ENCODE assay signal across 8 cellular contexts in the genomic region with DNA sequence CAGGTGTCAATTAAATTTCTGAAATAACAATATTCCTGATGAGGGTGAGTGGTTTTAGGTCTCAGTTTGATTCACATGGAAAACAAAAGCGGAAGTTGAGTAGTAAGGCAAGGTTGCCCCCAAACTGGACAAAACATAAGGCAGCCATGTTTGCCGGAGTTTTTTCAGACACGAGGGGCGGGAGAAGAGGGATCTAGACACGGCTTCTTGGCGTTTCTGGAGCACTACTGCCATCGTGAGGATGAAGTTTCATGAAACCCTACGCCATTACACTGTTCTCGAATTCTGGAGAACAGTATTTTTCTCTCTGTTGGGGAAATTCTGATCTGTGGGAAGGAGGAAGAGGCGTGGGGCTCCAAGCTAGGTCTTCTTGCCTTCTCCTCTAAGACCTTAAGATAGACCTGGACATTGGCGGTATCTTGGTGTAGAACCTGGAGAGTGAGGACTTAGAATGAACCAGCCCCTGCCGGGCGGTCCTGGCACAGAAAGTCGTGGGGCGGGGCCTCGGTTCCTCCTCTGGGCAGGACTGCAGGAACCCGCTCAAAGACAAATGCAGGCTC.
DNase-seq lines count a peak whose midpoint lies in the region; ATAC-seq and TF ChIP-seq lines count a peak whose summit lies in the region.

No MANE protein-coding gene starts in this region.

- H3K4me3 ChIP-seq in GM06990 (replicated peaks; ENCODE audit: low read depth, low read length) (peak overlapping the region; percentile 64), fibroblast of villous mesenchyme (ENCODE audit: low read depth, low read length) (peak overlapping the region; percentile 56), upper lobe of left lung (peak overlapping the region in 2 of 4 donors; percentile 38 to 41)

- H3K27me3 Mint-ChIP-seq in HFFc6 (ENCODE audit: insufficient read depth), result no peaks in the 10 kb centered on the region

- H3K27ac Mint-ChIP-seq in HFFc6, result peak overlapping the region; percentile 67; the same call in 1 of the 2 replicates

- H3K36me3 Mint-ChIP-seq in HFFc6 (ENCODE audit: low read depth), result no peaks in the 10 kb centered on the region

- no peak for TF ChIP-seq POLR2A in upper lobe of left lung (IDR thresholded peaks at IDR 0.05)

- no peaks in the 10 kb centered on the region for H3K9me3 ChIP-seq in upper lobe of left lung

- H3K4me1 Mint-ChIP-seq in HFFc6 (ENCODE audit: low read depth), result peaks cover 13% of the 10 kb centered on the region; the same call in 1 of the 2 replicates

- peak overlapping the region; percentile 82; the same call in 1 of the 2 replicates for H3K4me3 Mint-ChIP-seq in HFFc6

- ATAC-seq in upper lobe of left lung (ENCODE audit: low FRiP score in 2 of 2) (peak in 1 of 2 donors; percentile 89), HG02798 (IDR thresholded peaks at IDR 0.05; ENCODE audit: poor library complexity, unreplicated experiment) (no peak), GM19035 (IDR thresholded peaks at IDR 0.05; ENCODE audit: unreplicated experiment) (no peak)

- peak overlapping the region in 2 of 4 donors; percentile 11 to 82 for H3K27ac ChIP-seq in upper lobe of left lung

- H3K36me3 ChIP-seq in GM06990 (ENCODE audit: control insufficient read depth, insufficient read depth, low read length), result no peaks in the 10 kb centered on the region
- no peaks in the 10 kb centered on the region for H3K36me3 ChIP-seq in upper lobe of left lung

- TF ChIP-seq CTCF in GM06990 (IDR thresholded peaks at IDR 0.05; ENCODE audit: insufficient read depth, low read length, poor library complexity, severe bottlenecking) (peak; percentile 28), HFFc6 (IDR thresholded peaks at IDR 0.05) (peak; percentile 63), fibroblast of villous mesenchyme (IDR thresholded peaks at IDR 0.05; ENCODE audit: insufficient read depth, low read depth, low read length) (peak; percentile 53), upper lobe of left lung (IDR thresholded peaks at IDR 0.05) (peak in 4 of 6 experiments; percentile 28 to 71 (median 54))

- H3K27me3 ChIP-seq in GM06990 (replicated peaks; ENCODE audit: control insufficient read depth, insufficient read depth, low read length), result no peaks in the 10 kb centered on the region
- H3K27me3 ChIP-seq in upper lobe of left lung, result no peaks in the 10 kb centered on the region

- peaks cover 0 to 6% (median 0%) of the 10 kb centered on the region in 4 donors for H3K4me1 ChIP-seq in upper lobe of left lung

- TF ChIP-seq EP300 in upper lobe of left lung (IDR thresholded peaks at IDR 0.05), result no peak

- no peaks in the 10 kb centered on the region; the same call in 1 of the 2 replicates for H3K9me3 Mint-ChIP-seq in HFFc6

- DNase-seq in GM06990 (ENCODE audit: extremely low read depth, insufficient read length), result peak; percentile 65
- peak; percentile 18 for DNase-seq in HFFc6
- DNase-seq in RPMI8226, result peak; percentile 91
- DNase-seq in fibroblast of villous mesenchyme (ENCODE audit: low read depth), result peak; percentile 95
- peak in 1 of 2 donors; percentile 83 for DNase-seq in upper lobe of left lung
- DNase-seq in stimulated activated CD4-positive, alpha-beta T cell treated with anti-CD3 and anti-CD28 coated beads, Interleukin-12 subunit alpha, Interleukin-12 subunit beta, amount 100 ng/mL, for 4 hours, result no peak

- 55 to 83% methylated on average over 12 to 17 of the region's 17 CpGs for WGBS in upper lobe of left lung, 2 donors
